14 cellular contexts compared by ENCODE assay signal in the genomic region with DNA sequence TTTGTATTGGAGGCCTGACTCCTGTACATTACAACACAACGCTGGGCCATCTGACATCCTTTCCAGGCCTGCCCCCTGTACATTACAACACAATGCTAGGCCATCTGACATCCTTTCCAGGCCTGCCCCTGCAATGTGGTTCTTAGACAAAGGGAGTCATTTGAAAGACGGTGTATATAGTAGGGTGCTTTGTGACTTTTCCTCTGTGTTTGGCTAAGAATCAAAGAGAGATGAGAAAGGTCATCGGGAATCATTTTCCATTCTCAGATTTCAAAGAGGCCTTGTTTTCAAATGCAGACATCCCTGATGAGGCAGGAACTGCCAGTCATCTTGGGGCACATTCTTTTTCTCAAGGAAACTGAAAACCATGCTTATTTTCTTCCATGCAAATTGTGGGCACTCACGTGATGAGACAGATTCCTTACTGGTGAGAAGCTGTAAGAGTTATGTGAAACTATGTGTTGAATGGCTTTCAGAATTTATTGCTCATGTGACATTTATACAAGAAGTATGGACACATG.
A peak's percentile ranks its signal among the peaks of the same experiment; 100 is the strongest.
DNase-seq lines count a peak whose midpoint lies in the region; ATAC-seq and TF ChIP-seq lines count a peak whose summit lies in the region.
"Had no signal": no experiment of that assay in that cellular context is flagged by ENCODE, and none has a peak within 500 bp of the region (broad histone marks: within the 10 kb centered on the region; RNA-seq: fewer than 3 reads in every experiment).

No MANE protein-coding gene starts in this region.

- no peaks in the 10 kb centered on the region for H3K9me3 ChIP-seq in lower lobe of right lung
- H3K9me3 ChIP-seq: spleen had no signal

- H3K4me3 ChIP-seq in fibroblast of villous mesenchyme (ENCODE audit: low read depth, low read length) (no peak overlapping the region), skeletal muscle cell (ENCODE audit: low read depth, low read length) (no peak overlapping the region), lower lobe of right lung (no peak overlapping the region)
- H3K4me3 ChIP-seq: spleen had no signal

- H3K27me3 ChIP-seq in lower lobe of right lung (ENCODE audit: low read depth) = no peaks in the 10 kb centered on the region
- H3K27me3 ChIP-seq: spleen had no signal

- intact Hi-C loops in lower lobe of right lung (cut with DNase I) = no loop called here

- no peaks in the 10 kb centered on the region for H3K36me3 ChIP-seq in lower lobe of right lung
- H3K36me3 ChIP-seq: spleen had no signal

- DNase-seq in H4 (ENCODE audit: low spot score) (peak; percentile 52), fibroblast of villous mesenchyme (ENCODE audit: low read depth) (peak; percentile 90), skeletal muscle cell (ENCODE audit: low read depth) (peak; percentile 79), NCI-H345 (lab: John Stamatoyannopoulos, UW) (no peak), lower lobe of right lung (no peak), NCI-H2081 (lab: John Stamatoyannopoulos, UW) (no peak)
- DNase-seq: activated CD4-positive, CD25-positive, alpha-beta regulatory T cell treated with anti-CD3 and anti-CD28 coated beads, Interleukin-2, amount 50 U/mL, for 72 hours; activated naive CD4-positive, alpha-beta T cell treated with anti-CD3 and anti-CD28 coated beads for 36 hours; left colon; NCI-H1417 treated with DMSO at 0.1 percent for 48 hours; spleen had no signal

- TF ChIP-seq CTCF in fibroblast of villous mesenchyme (IDR thresholded peaks at IDR 0.05; ENCODE audit: insufficient read depth, low read depth, low read length) (no peak), lower lobe of right lung (IDR thresholded peaks at IDR 0.05) (no peak)

- peak; percentile 93 for ATAC-seq in SK-N-SH treated with all-trans-retinoic acid at 6 μM for 48 hours
- no peak for ATAC-seq in lower lobe of right lung
- no peak for ATAC-seq in GM18511 (IDR thresholded peaks at IDR 0.05; ENCODE audit: unreplicated experiment)
- ATAC-seq: left colon; stimulated activated effector memory CD8-positive, alpha-beta T cell treated with anti-CD3 and anti-CD28 coated beads, Interleukin-12 subunit alpha, Interleukin-12 subunit beta, amount 100 ng/mL, for 72 hours had no signal

- no peak overlapping the region for H3K27ac ChIP-seq in lower lobe of right lung
- H3K27ac ChIP-seq: spleen had no signal

- no peaks in the 10 kb centered on the region for H3K4me1 ChIP-seq in lower lobe of right lung
- H3K4me1 ChIP-seq: spleen had no signal

TF ChIP-seq in SK-N-SH treated with all-trans-retinoic acid at 6 μM for 48 hours, 23 proteins besides CTCF, POLR2A, EP300 and RAD21:
- no peak for TF ChIP-seq BACH2 (CRISPR knock-in tag; IDR thresholded peaks at IDR 0.05; ENCODE audit: borderline replicate concordance)
- no peak for TF ChIP-seq ZFP30 (CRISPR knock-in tag; IDR thresholded peaks at IDR 0.05)
- TF ChIP-seq, protein P1, sequence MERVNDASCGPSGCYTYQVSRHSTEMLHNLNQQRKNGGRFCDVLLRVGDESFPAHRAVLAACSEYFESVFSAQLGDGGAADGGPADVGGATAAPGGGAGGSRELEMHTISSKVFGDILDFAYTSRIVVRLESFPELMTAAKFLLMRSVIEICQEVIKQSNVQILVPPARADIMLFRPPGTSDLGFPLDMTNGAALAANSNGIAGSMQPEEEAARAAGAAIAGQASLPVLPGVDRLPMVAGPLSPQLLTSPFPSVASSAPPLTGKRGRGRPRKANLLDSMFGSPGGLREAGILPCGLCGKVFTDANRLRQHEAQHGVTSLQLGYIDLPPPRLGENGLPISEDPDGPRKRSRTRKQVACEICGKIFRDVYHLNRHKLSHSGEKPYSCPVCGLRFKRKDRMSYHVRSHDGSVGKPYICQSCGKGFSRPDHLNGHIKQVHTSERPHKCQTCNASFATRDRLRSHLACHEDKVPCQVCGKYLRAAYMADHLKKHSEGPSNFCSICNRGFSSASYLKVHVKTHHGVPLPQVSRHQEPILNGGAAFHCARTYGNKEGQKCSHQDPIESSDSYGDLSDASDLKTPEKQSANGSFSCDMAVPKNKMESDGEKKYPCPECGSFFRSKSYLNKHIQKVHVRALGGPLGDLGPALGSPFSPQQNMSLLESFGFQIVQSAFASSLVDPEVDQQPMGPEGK (CRISPR knock-in tag; IDR thresholded peaks at IDR 0.05; ENCODE audit: borderline replicate concordance) = no peak
- TF ChIP-seq TCF4 (CRISPR knock-in tag; IDR thresholded peaks at IDR 0.05; ENCODE audit: borderline replicate concordance) = no peak
- no peak for TF ChIP-seq ZNF70 (CRISPR knock-in tag; IDR thresholded peaks at IDR 0.05)
- no peak for TF ChIP-seq TOX (CRISPR knock-in tag; IDR thresholded peaks at IDR 0.05; ENCODE audit: borderline replicate concordance)
- TF ChIP-seq POU6F1 (CRISPR knock-in tag; IDR thresholded peaks at IDR 0.05; ENCODE audit: borderline replicate concordance, low read depth) = no peak
- TF ChIP-seq CREB5 (CRISPR knock-in tag; IDR thresholded peaks at IDR 0.05; ENCODE audit: low read depth) = no peak
- TF ChIP-seq ESRRG (CRISPR knock-in tag; IDR thresholded peaks at IDR 0.05) = no peak
- TF ChIP-seq ZNF565 (CRISPR knock-in tag; conservative IDR thresholded peaks at IDR 0.05; ENCODE audit: low read depth) = no peak

Comparison
In these comparisons a context has a peak if more than half of its experiments do, and no peak if none do; other contexts are left out.
1. DNase-seq: peak in H4 (single experiment), fibroblast of villous mesenchyme (single experiment) and skeletal muscle cell (single experiment); none in NCI-H345 (single experiment), lower lobe of right lung (single experiment) and NCI-H2081 (0 of 2).